ENCODE assay signal across 1 cellular context in the genomic region with DNA sequence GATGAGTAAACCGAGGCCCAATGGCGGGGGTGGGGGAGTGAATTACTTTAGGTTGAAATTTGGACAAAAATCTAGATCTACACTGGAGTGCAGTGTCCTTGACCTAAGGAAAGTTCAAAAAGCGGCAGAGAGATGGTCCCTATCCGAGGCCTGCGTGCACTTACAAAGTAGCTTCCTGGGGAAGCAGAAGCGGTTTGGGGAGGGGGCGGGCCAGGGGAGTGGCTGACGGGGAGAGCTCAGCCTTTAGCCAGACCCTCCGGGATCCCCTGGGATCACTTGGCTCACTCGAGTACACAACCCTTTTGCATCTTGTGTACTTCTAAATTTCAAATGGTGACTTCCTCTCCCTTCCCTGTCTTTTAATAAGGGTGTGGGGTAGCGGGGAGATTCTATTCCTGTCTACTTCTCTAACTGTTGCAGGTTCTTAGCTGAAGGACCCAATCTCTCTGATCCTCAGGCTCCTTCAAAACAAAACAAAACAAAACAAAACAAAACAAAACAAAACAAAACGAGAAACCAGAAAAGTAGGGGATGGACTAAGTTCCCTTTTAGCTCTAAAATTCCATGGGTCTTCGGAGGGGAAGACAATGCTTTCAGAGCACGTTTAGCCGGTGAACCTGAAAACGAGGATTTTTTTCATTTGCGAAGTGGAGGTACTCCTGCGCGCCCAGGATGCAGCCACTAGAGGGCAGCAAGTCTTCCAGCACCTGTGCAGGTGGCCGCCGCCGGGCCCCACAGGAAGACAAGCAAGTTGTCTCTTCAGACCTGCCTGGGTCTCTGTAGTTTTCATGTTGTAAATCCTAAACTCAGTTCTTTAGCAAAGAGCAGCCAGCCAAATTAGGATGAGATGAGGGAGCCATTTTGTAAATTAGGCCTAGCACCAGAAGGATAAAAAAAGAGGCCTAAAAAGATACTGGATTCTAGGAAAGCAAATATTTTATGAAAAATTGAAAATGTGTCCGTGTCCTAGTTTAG.
TF ChIP-seq lines count a peak whose summit lies in the region.

No MANE protein-coding gene starts in this region.

TF ChIP-seq in K562, 482 proteins besides CTCF, POLR2A, EP300 and RAD21 (continued from another document and continues in another):
- TF ChIP-seq, protein P1, sequence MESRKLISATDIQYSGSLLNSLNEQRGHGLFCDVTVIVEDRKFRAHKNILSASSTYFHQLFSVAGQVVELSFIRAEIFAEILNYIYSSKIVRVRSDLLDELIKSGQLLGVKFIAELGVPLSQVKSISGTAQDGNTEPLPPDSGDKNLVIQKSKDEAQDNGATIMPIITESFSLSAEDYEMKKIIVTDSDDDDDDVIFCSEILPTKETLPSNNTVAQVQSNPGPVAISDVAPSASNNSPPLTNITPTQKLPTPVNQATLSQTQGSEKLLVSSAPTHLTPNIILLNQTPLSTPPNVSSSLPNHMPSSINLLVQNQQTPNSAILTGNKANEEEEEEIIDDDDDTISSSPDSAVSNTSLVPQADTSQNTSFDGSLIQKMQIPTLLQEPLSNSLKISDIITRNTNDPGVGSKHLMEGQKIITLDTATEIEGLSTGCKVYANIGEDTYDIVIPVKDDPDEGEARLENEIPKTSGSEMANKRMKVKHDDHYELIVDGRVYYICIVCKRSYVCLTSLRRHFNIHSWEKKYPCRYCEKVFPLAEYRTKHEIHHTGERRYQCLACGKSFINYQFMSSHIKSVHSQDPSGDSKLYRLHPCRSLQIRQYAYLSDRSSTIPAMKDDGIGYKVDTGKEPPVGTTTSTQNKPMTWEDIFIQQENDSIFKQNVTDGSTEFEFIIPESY (CRISPR knock-in tag; IDR thresholded peaks at IDR 0.05): no peak
- TF ChIP-seq, protein P2, sequence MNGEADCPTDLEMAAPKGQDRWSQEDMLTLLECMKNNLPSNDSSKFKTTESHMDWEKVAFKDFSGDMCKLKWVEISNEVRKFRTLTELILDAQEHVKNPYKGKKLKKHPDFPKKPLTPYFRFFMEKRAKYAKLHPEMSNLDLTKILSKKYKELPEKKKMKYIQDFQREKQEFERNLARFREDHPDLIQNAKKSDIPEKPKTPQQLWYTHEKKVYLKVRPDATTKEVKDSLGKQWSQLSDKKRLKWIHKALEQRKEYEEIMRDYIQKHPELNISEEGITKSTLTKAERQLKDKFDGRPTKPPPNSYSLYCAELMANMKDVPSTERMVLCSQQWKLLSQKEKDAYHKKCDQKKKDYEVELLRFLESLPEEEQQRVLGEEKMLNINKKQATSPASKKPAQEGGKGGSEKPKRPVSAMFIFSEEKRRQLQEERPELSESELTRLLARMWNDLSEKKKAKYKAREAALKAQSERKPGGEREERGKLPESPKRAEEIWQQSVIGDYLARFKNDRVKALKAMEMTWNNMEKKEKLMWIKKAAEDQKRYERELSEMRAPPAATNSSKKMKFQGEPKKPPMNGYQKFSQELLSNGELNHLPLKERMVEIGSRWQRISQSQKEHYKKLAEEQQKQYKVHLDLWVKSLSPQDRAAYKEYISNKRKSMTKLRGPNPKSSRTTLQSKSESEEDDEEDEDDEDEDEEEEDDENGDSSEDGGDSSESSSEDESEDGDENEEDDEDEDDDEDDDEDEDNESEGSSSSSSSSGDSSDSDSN (IDR thresholded peaks at IDR 0.05; ENCODE audit: borderline replicate concordance in 1 of 2, low read depth in 2 of 2, low read length in 2 of 2): 0 out of 4 replicates have a peak, but pooled peaks of 1 of the 2 experiments have one; percentile 1
- no peak for TF ChIP-seq HNRNPL (IDR thresholded peaks at IDR 0.05; ENCODE audit: low read depth, low read length)
- no peak for TF ChIP-seq PHB2 (IDR thresholded peaks at IDR 0.05; ENCODE audit: low read depth)
- no peak for TF ChIP-seq SRF (CRISPR knock-in tag; IDR thresholded peaks at IDR 0.05)
- TF ChIP-seq POLR2AphosphoS2 (IDR thresholded peaks at IDR 0.05; ENCODE audit: low read length): no peak
- TF ChIP-seq KLF16 (IDR thresholded peaks at IDR 0.05): peak; percentile 50; the same call in 1 of the 2 replicates
- TF ChIP-seq, protein P3, sequence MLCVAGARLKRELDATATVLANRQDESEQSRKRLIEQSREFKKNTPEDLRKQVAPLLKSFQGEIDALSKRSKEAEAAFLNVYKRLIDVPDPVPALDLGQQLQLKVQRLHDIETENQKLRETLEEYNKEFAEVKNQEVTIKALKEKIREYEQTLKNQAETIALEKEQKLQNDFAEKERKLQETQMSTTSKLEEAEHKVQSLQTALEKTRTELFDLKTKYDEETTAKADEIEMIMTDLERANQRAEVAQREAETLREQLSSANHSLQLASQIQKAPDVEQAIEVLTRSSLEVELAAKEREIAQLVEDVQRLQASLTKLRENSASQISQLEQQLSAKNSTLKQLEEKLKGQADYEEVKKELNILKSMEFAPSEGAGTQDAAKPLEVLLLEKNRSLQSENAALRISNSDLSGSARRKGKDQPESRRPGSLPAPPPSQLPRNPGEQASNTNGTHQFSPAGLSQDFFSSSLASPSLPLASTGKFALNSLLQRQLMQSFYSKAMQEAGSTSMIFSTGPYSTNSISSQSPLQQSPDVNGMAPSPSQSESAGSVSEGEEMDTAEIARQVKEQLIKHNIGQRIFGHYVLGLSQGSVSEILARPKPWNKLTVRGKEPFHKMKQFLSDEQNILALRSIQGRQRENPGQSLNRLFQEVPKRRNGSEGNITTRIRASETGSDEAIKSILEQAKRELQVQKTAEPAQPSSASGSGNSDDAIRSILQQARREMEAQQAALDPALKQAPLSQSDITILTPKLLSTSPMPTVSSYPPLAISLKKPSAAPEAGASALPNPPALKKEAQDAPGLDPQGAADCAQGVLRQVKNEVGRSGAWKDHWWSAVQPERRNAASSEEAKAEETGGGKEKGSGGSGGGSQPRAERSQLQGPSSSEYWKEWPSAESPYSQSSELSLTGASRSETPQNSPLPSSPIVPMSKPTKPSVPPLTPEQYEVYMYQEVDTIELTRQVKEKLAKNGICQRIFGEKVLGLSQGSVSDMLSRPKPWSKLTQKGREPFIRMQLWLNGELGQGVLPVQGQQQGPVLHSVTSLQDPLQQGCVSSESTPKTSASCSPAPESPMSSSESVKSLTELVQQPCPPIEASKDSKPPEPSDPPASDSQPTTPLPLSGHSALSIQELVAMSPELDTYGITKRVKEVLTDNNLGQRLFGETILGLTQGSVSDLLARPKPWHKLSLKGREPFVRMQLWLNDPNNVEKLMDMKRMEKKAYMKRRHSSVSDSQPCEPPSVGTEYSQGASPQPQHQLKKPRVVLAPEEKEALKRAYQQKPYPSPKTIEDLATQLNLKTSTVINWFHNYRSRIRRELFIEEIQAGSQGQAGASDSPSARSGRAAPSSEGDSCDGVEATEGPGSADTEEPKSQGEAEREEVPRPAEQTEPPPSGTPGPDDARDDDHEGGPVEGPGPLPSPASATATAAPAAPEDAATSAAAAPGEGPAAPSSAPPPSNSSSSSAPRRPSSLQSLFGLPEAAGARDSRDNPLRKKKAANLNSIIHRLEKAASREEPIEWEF (CRISPR knock-in tag; IDR thresholded peaks at IDR 0.05): no peak
- TF ChIP-seq, protein P4, sequence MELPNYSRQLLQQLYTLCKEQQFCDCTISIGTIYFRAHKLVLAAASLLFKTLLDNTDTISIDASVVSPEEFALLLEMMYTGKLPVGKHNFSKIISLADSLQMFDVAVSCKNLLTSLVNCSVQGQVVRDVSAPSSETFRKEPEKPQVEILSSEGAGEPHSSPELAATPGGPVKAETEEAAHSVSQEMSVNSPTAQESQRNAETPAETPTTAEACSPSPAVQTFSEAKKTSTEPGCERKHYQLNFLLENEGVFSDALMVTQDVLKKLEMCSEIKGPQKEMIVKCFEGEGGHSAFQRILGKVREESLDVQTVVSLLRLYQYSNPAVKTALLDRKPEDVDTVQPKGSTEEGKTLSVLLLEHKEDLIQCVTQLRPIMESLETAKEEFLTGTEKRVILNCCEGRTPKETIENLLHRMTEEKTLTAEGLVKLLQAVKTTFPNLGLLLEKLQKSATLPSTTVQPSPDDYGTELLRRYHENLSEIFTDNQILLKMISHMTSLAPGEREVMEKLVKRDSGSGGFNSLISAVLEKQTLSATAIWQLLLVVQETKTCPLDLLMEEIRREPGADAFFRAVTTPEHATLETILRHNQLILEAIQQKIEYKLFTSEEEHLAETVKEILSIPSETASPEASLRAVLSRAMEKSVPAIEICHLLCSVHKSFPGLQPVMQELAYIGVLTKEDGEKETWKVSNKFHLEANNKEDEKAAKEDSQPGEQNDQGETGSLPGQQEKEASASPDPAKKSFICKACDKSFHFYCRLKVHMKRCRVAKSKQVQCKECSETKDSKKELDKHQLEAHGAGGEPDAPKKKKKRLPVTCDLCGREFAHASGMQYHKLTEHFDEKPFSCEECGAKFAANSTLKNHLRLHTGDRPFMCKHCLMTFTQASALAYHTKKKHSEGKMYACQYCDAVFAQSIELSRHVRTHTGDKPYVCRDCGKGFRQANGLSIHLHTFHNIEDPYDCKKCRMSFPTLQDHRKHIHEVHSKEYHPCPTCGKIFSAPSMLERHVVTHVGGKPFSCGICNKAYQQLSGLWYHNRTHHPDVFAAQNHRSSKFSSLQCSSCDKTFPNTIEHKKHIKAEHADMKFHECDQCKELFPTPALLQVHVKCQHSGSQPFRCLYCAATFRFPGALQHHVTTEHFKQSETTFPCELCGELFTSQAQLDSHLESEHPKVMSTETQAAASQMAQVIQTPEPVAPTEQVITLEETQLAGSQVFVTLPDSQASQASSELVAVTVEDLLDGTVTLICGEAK (IDR thresholded peaks at IDR 0.05): no peak
- TF ChIP-seq, protein P4 (CRISPR knock-in tag; IDR thresholded peaks at IDR 0.05): no peak
- TF ChIP-seq, protein P5, sequence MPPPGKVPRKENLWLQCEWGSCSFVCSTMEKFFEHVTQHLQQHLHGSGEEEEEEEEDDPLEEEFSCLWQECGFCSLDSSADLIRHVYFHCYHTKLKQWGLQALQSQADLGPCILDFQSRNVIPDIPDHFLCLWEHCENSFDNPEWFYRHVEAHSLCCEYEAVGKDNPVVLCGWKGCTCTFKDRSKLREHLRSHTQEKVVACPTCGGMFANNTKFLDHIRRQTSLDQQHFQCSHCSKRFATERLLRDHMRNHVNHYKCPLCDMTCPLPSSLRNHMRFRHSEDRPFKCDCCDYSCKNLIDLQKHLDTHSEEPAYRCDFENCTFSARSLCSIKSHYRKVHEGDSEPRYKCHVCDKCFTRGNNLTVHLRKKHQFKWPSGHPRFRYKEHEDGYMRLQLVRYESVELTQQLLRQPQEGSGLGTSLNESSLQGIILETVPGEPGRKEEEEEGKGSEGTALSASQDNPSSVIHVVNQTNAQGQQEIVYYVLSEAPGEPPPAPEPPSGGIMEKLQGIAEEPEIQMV (tag; conservative IDR thresholded peaks at IDR 0.05; ENCODE audit: low read depth): no peak
- no peak for TF ChIP-seq SMARCC2 (IDR thresholded peaks at IDR 0.05; ENCODE audit: low read depth)
- TF ChIP-seq SMARCA5 (IDR thresholded peaks at IDR 0.05): no peak
- 0 out of 2 replicates have a peak, but pooled peaks have one; percentile 17 for TF ChIP-seq ETV5 (CRISPR knock-in tag; IDR thresholded peaks at IDR 0.05; ENCODE audit: low read depth)
- TF ChIP-seq NR3C1 (CRISPR knock-in tag; IDR thresholded peaks at IDR 0.05): no peak
- no peak for TF ChIP-seq FIP1L1 (IDR thresholded peaks at IDR 0.05; ENCODE audit: low read depth, low read length, poor library complexity, severe bottlenecking)
- TF ChIP-seq NFRKB (IDR thresholded peaks at IDR 0.05; ENCODE audit: low read depth): no peak
- TF ChIP-seq RFX7 (CRISPR knock-in tag; IDR thresholded peaks at IDR 0.05): no peak
- TF ChIP-seq, protein P6, sequence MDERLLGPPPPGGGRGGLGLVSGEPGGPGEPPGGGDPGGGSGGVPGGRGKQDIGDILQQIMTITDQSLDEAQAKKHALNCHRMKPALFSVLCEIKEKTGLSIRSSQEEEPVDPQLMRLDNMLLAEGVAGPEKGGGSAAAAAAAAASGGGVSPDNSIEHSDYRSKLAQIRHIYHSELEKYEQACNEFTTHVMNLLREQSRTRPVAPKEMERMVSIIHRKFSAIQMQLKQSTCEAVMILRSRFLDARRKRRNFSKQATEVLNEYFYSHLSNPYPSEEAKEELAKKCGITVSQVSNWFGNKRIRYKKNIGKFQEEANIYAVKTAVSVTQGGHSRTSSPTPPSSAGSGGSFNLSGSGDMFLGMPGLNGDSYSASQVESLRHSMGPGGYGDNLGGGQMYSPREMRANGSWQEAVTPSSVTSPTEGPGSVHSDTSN (CRISPR knock-in tag; IDR thresholded peaks at IDR 0.05; ENCODE audit: low read depth): no peak
- TF ChIP-seq, protein P6 (tag; conservative IDR thresholded peaks at IDR 0.05; ENCODE audit: low read depth): no peak
- TF ChIP-seq ASH1L (IDR thresholded peaks at IDR 0.05; ENCODE audit: borderline replicate concordance, low read depth, partially characterized antibody): no peak
- TF ChIP-seq, protein P7, sequence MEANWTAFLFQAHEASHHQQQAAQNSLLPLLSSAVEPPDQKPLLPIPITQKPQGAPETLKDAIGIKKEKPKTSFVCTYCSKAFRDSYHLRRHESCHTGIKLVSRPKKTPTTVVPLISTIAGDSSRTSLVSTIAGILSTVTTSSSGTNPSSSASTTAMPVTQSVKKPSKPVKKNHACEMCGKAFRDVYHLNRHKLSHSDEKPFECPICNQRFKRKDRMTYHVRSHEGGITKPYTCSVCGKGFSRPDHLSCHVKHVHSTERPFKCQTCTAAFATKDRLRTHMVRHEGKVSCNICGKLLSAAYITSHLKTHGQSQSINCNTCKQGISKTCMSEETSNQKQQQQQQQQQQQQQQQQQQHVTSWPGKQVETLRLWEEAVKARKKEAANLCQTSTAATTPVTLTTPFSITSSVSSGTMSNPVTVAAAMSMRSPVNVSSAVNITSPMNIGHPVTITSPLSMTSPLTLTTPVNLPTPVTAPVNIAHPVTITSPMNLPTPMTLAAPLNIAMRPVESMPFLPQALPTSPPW (CRISPR knock-in tag; IDR thresholded peaks at IDR 0.05): no peak
